8 cellular contexts compared by ENCODE assay signal in genomic region chr12:11822071-11822818, GRCh38.
DNase-seq lines count a peak whose midpoint lies in the region; ATAC-seq and TF ChIP-seq lines count a peak whose summit lies in the region.

No MANE protein-coding gene starts in this region.

- POLR2A ChIA-PET in activated CD4-positive, alpha-beta memory T cell treated with anti-CD3 and anti-CD28 coated beads, Interleukin-2, amount 10 ng/mL, durations not matched to agents 7 days and 5 days (lab: Charles Lee) = interaction anchor here (0.6 to 1.2 kb wide), 3 partner anchors 8 to 158 kb away, joined by 3 to 4 read pairs (median 3); no protein-coding TSS in a partner anchor

- no peaks in the 10 kb centered on the region for H3K27me3 Mint-ChIP-seq in activated CD4-positive, alpha-beta memory T cell treated with anti-CD3 and anti-CD28 coated beads, Interleukin-2, amount 10 ng/mL, durations not matched to agents 7 days and 5 days

- peak overlapping the region; percentile 67 for H3K27ac Mint-ChIP-seq in activated CD4-positive, alpha-beta memory T cell treated with anti-CD3 and anti-CD28 coated beads, Interleukin-2, amount 10 ng/mL, durations not matched to agents 7 days and 5 days

- DNase-seq in NCI-H1105 treated with DMSO at 0.1 percent for 48 hours (lab: John Stamatoyannopoulos, UW) (peak; percentile 45), NCI-H1105 (lab: John Stamatoyannopoulos, UW) (no peak), fibroblast of mammary gland (ENCODE audit: low read depth) (peak; percentile 64), SW480 (ENCODE audit: low spot score) (no peak)
- DNase-seq in activated CD4-positive, alpha-beta memory T cell treated with anti-CD3 and anti-CD28 coated beads, Interleukin-2, amount 10 ng/mL, durations not matched to agents 7 days and 5 days = peak; percentile 28
- DNase-seq in stimulated activated CD4-positive, alpha-beta T cell treated with anti-CD3 and anti-CD28 coated beads, Interleukin-4, amount 100 ng/mL, for 48 hours (ENCODE audit: low read depth in 2 of 2) = peak; percentile 26 to 50

- CTCF ChIA-PET in activated CD4-positive, alpha-beta memory T cell treated with anti-CD3 and anti-CD28 coated beads, Interleukin-2, amount 10 ng/mL, durations not matched to agents 7 days and 5 days (lab: Charles Lee) = interaction anchor here (0.7 to 1.0 kb wide), 2 partner anchors 9 to 11 kb away, joined by 3 to 4 read pairs; no protein-coding TSS in a partner anchor

- no peak for TF ChIP-seq CTCF in fibroblast of mammary gland (conservative IDR thresholded peaks at IDR 0.05; ENCODE audit: control insufficient read depth, insufficient read depth, low read depth, low read length)

- peak; percentile 36 for ATAC-seq in HG03565 (IDR thresholded peaks at IDR 0.05; ENCODE audit: unreplicated experiment)
- ATAC-seq in GM21390 (IDR thresholded peaks at IDR 0.05; ENCODE audit: unreplicated experiment) = no peak

- peak overlapping the region; percentile 40 for H3K4me3 Mint-ChIP-seq in activated CD4-positive, alpha-beta memory T cell treated with anti-CD3 and anti-CD28 coated beads, Interleukin-2, amount 10 ng/mL, durations not matched to agents 7 days and 5 days

- H3K36me3 Mint-ChIP-seq in activated CD4-positive, alpha-beta memory T cell treated with anti-CD3 and anti-CD28 coated beads, Interleukin-2, amount 10 ng/mL, durations not matched to agents 7 days and 5 days (ENCODE audit: low read depth) = peaks cover 21% of the 10 kb centered on the region

- H3K4me3 ChIP-seq in fibroblast of mammary gland (ENCODE audit: control insufficient read depth, low read depth, low read length) = no peak overlapping the region

- H3K9me3 Mint-ChIP-seq in activated CD4-positive, alpha-beta memory T cell treated with anti-CD3 and anti-CD28 coated beads, Interleukin-2, amount 10 ng/mL, durations not matched to agents 7 days and 5 days = no peaks in the 10 kb centered on the region

- peaks cover 45% of the 10 kb centered on the region for H3K4me1 Mint-ChIP-seq in activated CD4-positive, alpha-beta memory T cell treated with anti-CD3 and anti-CD28 coated beads, Interleukin-2, amount 10 ng/mL, durations not matched to agents 7 days and 5 days

Comparison
In these comparisons a context has a peak if more than half of its experiments do, and no peak if none do; other contexts are left out.
1. DNase-seq: peak in NCI-H1105 treated with DMSO at 0.1 percent for 48 hours (single experiment), activated CD4-positive, alpha-beta memory T cell treated with anti-CD3 and anti-CD28 coated beads, Interleukin-2, amount 10 ng/mL, durations not matched to agents 7 days and 5 days (single experiment), fibroblast of mammary gland (single experiment) and stimulated activated CD4-positive, alpha-beta T cell treated with anti-CD3 and anti-CD28 coated beads, Interleukin-4, amount 100 ng/mL, for 48 hours (2 of 2); none in NCI-H1105 (single experiment) and SW480 (single experiment).